ENCODE assay signal across 8 cellular contexts in genomic region chr2:169573160-169573973, GRCh38. TPM values are rescaled to one million over a fixed set of nuclear protein-coding genes. Genes with fewer than 3 reads are reported as not detected.
DNase-seq lines count a peak whose midpoint lies in the region; ATAC-seq and TF ChIP-seq lines count a peak whose summit lies in the region.

Gene FASTKD1, minus strand, starts transcription at chr2:169573865. Its CDS starts 1,836 bp downstream, at chr2:169572029.

- H3K4me3 ChIP-seq in LNCaP clone FGC (ENCODE audit: low read depth, low read length) = peak within 1 kb of the TSS; percentile 86
- peak within 1 kb of the TSS; percentile 87 for H3K4me3 ChIP-seq in fibroblast of the aortic adventitia (ENCODE audit: low read depth, low read length)

- H3K4me1 Mint-ChIP-seq in nephron progenitor cell = peaks cover 37% of the 10 kb centered on the region
- peaks cover 26% of the 10 kb centered on the region for H3K4me1 Mint-ChIP-seq in stimulated activated naive CD8-positive, alpha-beta T cell treated with anti-CD3 and anti-CD28 coated beads, Interleukin-15, amount 100 ng/mL, for 72 hours

- H3K27ac Mint-ChIP-seq in nephron progenitor cell = peak within 1 kb of the TSS; percentile 97
- H3K27ac Mint-ChIP-seq in stimulated activated naive CD8-positive, alpha-beta T cell treated with anti-CD3 and anti-CD28 coated beads, Interleukin-15, amount 100 ng/mL, for 72 hours = peak within 1 kb of the TSS; percentile 74 to 91

- peaks cover 25% of the 10 kb centered on the region for H3K27me3 Mint-ChIP-seq in nephron progenitor cell (ENCODE audit: low read depth, poor library complexity)
- no peaks in the 10 kb centered on the region for H3K27me3 Mint-ChIP-seq in stimulated activated naive CD8-positive, alpha-beta T cell treated with anti-CD3 and anti-CD28 coated beads, Interleukin-15, amount 100 ng/mL, for 72 hours

- H3K36me3 Mint-ChIP-seq in nephron progenitor cell (ENCODE audit: low read depth) = peaks cover 13% of the 10 kb centered on the region

- TF ChIP-seq POLR2A in Raji (IDR thresholded peaks at IDR 0.05; ENCODE audit: insufficient read depth, low read depth, low read length) = peak; percentile 83

- TF ChIP-seq CTCF in LNCaP clone FGC (IDR thresholded peaks at IDR 0.05; ENCODE audit: control insufficient read depth, extremely low read depth, insufficient read depth) (no peak), fibroblast of the aortic adventitia (IDR thresholded peaks at IDR 0.05; ENCODE audit: insufficient read depth, low read length) (no peak), nephron progenitor cell (IDR thresholded peaks at IDR 0.05) (no peak)

- H3K9me3 Mint-ChIP-seq in nephron progenitor cell = peaks cover 17% of the 10 kb centered on the region
- no peaks in the 10 kb centered on the region for H3K9me3 Mint-ChIP-seq in stimulated activated naive CD8-positive, alpha-beta T cell treated with anti-CD3 and anti-CD28 coated beads, Interleukin-15, amount 100 ng/mL, for 72 hours

- H3K4me3 Mint-ChIP-seq in nephron progenitor cell = peak within 1 kb of the TSS; percentile 95
- H3K4me3 Mint-ChIP-seq in stimulated activated naive CD8-positive, alpha-beta T cell treated with anti-CD3 and anti-CD28 coated beads, Interleukin-15, amount 100 ng/mL, for 72 hours = peak within 1 kb of the TSS; percentile 96

- peak; percentile 93 for DNase-seq in Daoy (ENCODE audit: low read depth)
- peak; percentile 68 for DNase-seq in GOT3 (lab: John Stamatoyannopoulos, UW)
- peak; percentile 72 for DNase-seq in LNCaP clone FGC (ENCODE audit: low read depth)
- DNase-seq in activated T-helper 9 cell treated with anti-CD3 and anti-CD28 coated beads, Interleukin-2, amount 50 U/mL, for 16 hours (ENCODE audit: low read depth) = peak; percentile 78
- peak; percentile 84 for DNase-seq in fibroblast of the aortic adventitia (ENCODE audit: low read depth)
- DNase-seq in nephron progenitor cell = peak; percentile 85
- DNase-seq in stimulated activated naive CD8-positive, alpha-beta T cell treated with anti-CD3 and anti-CD28 coated beads, Interleukin-15, amount 100 ng/mL, for 72 hours = peak; percentile 64 to 84

- peak; percentile 99 for ATAC-seq in stimulated activated naive CD8-positive, alpha-beta T cell treated with anti-CD3 and anti-CD28 coated beads, Interleukin-15, amount 100 ng/mL, for 72 hours

RNA-seq across cellular contexts. Expression of gene FASTKD1, which starts in this region (rescaled TPM):
- total RNA-seq in Daoy (2014; rRNA removed; shearing (Covaris generic)) = 26.5 and 37.1 TPM in 2 replicates
- 17.6 and 24.0 TPM in 2 replicates for total RNA-seq in fibroblast of the aortic adventitia (ENCODE audit: low replicate concordance)

Comparison
In these comparisons a context has a peak if more than half of its experiments do, and no peak if none do; other contexts are left out.
1. Peak in every context shown above with its lines: DNase-seq, ATAC-seq and H3K4me3 ChIP-seq.